In genomic region chr2:67463810-67464209, GRCh38 we compare ENCODE assay signal across 11 cellular contexts.
DNase-seq lines count a peak whose midpoint lies in the region; ATAC-seq and TF ChIP-seq lines count a peak whose summit lies in the region.
"Had no signal": no experiment of that assay in that cellular context is flagged by ENCODE, and none has a peak within 500 bp of the region (broad histone marks: within the 10 kb centered on the region; RNA-seq: fewer than 3 reads in every experiment).

No MANE protein-coding gene starts in this region.

- in situ Hi-C loops in mammary epithelial cell (cut with MboI; ENCODE audit: low sequenced_read_pairs in 2 of 2): loop anchor here in 1 of 2 donors (25.0 kb wide), 2 partner anchors 202 to 1027 kb away; partner anchors contain the start of gene MEIS1
- in situ Hi-C loops in transverse colon (cut with MboI; ENCODE audit: low pct_ligation_motif_present in 1 of 4, low pct_unique_long_range_greater_than_20kb in 1 of 4, low sequenced_read_pairs in 3 of 4): no loop called here

- no peaks in the 10 kb centered on the region for H4K20me1 ChIP-seq in mammary epithelial cell (ENCODE audit: insufficient read depth, low read length)
- no peaks in the 10 kb centered on the region for H4K20me1 ChIP-seq in smooth muscle cell (ENCODE audit: low read depth)

- no peaks in the 10 kb centered on the region for H3F3A ChIP-seq in smooth muscle cell (ENCODE audit: low read depth)

- no peak for TF ChIP-seq EP300 in transverse colon (IDR thresholded peaks at IDR 0.05; ENCODE audit: low read depth)

- no TSS peak for BruUV-seq in mammary epithelial cell (replicated peaks; lab: Mats Ljungman, UMichigan)

- H3K9ac ChIP-seq in mammary epithelial cell (ENCODE audit: insufficient read depth, low read length) (peak overlapping the region; percentile 39), smooth muscle cell (ENCODE audit: low read depth) (peak overlapping the region; percentile 49)

- no peaks in the 10 kb centered on the region for H3K79me2 ChIP-seq in mammary epithelial cell (ENCODE audit: insufficient read depth, low read length)
- H3K79me2 ChIP-seq in smooth muscle cell (ENCODE audit: low read depth): no peaks in the 10 kb centered on the region

- no peak for ATAC-seq in right lobe of liver

- whole genome bisulfite sequencing in mammary epithelial cell (ENCODE audit: low coverage, missing lambda C conversion rate): 0% methylated on average over 5 of the region's 5 CpGs
- 53% methylated on average over 5 of the region's 5 CpGs for WGBS in smooth muscle cell (ENCODE audit: low lambda C conversion rate)
- 88% methylated on average over 5 of the region's 5 CpGs; no CpG with 5 or more reads in 1 of the 2 donors for WGBS in transverse colon (ENCODE audit: low coverage in 1 of 2), 2 donors
- 88% methylated on average over 5 of the region's 5 CpGs for WGBS in right lobe of liver (ENCODE audit: insufficient coverage, low coverage, low lambda C conversion rate, missing lambda C conversion rate)

- no peak overlapping the region for H3K4me2 ChIP-seq in mammary epithelial cell (ENCODE audit: insufficient read depth, low read depth, low read length)
- H3K4me2 ChIP-seq in smooth muscle cell: no peak overlapping the region

- H2AFZ ChIP-seq in mammary epithelial cell (ENCODE audit: low read depth, low read length): no peak overlapping the region
- H2AFZ ChIP-seq in smooth muscle cell (ENCODE audit: low read depth): no peak overlapping the region

- peak; percentile 5 for DNase-seq in DMS79 (lab: John Stamatoyannopoulos, UW)
- no peak for DNase-seq in DMS79 treated with DMSO at 0.1 percent for 48 hours (lab: John Stamatoyannopoulos, UW)
- peak; percentile 37 for DNase-seq in NCI-H510A treated with DMSO at 0.1 percent for 48 hours (lab: John Stamatoyannopoulos, UW)
- DNase-seq in mammary epithelial cell: peak; percentile 99
- no peak for DNase-seq in smooth muscle cell (lab: John Stamatoyannopoulos, UW; ENCODE audit: unreplicated experiment)
- no peak for DNase-seq in transverse colon
- no peak for DNase-seq in right lobe of liver
- no peak for DNase-seq in inferior parietal cortex (ENCODE audit: extremely low spot score)
- DNase-seq: 8988T, brain microvascular endothelial cell, foreskin fibroblast had no signal

- no peak overlapping the region for H3K4me3 ChIP-seq in mammary epithelial cell (replicated peaks in 1 of 3; ENCODE audit: insufficient read depth in 1 of 3, low read depth in 2 of 3, low read length in 3 of 3)
- H3K4me3 ChIP-seq in smooth muscle cell: no peak overlapping the region
- no peak overlapping the region for H3K4me3 ChIP-seq in transverse colon
- no peak overlapping the region for H3K4me3 ChIP-seq in right lobe of liver

- H3K36me3 ChIP-seq in mammary epithelial cell (ENCODE audit: insufficient read depth, low read length): no peaks in the 10 kb centered on the region
- no peaks in the 10 kb centered on the region for H3K36me3 ChIP-seq in smooth muscle cell (ENCODE audit: low read depth)
- no peaks in the 10 kb centered on the region for H3K36me3 ChIP-seq in transverse colon
- no peaks in the 10 kb centered on the region for H3K36me3 ChIP-seq in right lobe of liver
- H3K36me3 ChIP-seq: brain microvascular endothelial cell had no signal

- CTCF ChIA-PET in mammary epithelial cell (lab: Charles Lee; ENCODE audit: low non-redundant PET): interaction anchor here (0.6 to 0.7 kb wide), 2 partner anchors 12 to 17 kb away, joined by 4 to 8 read pairs; no protein-coding TSS in a partner anchor

- no peaks in the 10 kb centered on the region for H3K9me3 ChIP-seq in mammary epithelial cell (replicated peaks; ENCODE audit: insufficient read depth, low read length)
- no peaks in the 10 kb centered on the region for H3K9me3 ChIP-seq in smooth muscle cell (replicated peaks; ENCODE audit: low read depth)
- H3K9me3 ChIP-seq in transverse colon: no peaks in the 10 kb centered on the region
- no peaks in the 10 kb centered on the region for H3K9me3 ChIP-seq in right lobe of liver

- dilution Hi-C loops in mammary epithelial cell (cut with HindIII; ENCODE audit: low sequenced_read_pairs): no loop called here

- TF ChIP-seq POLR2A in transverse colon (IDR thresholded peaks at IDR 0.05) (no peak), right lobe of liver (IDR thresholded peaks at IDR 0.05) (no peak)

- H3K27me3 ChIP-seq in mammary epithelial cell (ENCODE audit: insufficient read depth, low read length): no peaks in the 10 kb centered on the region
- H3K27me3 ChIP-seq in smooth muscle cell (ENCODE audit: low read depth): no peaks in the 10 kb centered on the region
- no peaks in the 10 kb centered on the region for H3K27me3 ChIP-seq in transverse colon
- no peaks in the 10 kb centered on the region for H3K27me3 ChIP-seq in right lobe of liver
- H3K27me3 ChIP-seq: brain microvascular endothelial cell had no signal

- H3K27ac ChIP-seq in mammary epithelial cell (ENCODE audit: insufficient read depth, low read depth, low read length): peak overlapping the region; percentile 90
- H3K27ac ChIP-seq in smooth muscle cell (ENCODE audit: low read depth): peak overlapping the region; percentile 81
- H3K27ac ChIP-seq in transverse colon: no peak overlapping the region
- no peak overlapping the region for H3K27ac ChIP-seq in right lobe of liver
- H3K27ac ChIP-seq: brain microvascular endothelial cell had no signal

- H3K4me1 ChIP-seq in mammary epithelial cell (ENCODE audit: insufficient read depth, low read length) (peaks cover 36% of the 10 kb centered on the region), smooth muscle cell (ENCODE audit: low read depth) (no peaks in the 10 kb centered on the region), transverse colon (no peaks in the 10 kb centered on the region), right lobe of liver (no peaks in the 10 kb centered on the region)

- no peak for TF ChIP-seq CTCF in mammary epithelial cell (conservative IDR thresholded peaks at IDR 0.05 in 1 of 2, IDR thresholded peaks at IDR 0.05 in 1 of 2; ENCODE audit: extremely low read depth in 1 of 2, insufficient read depth in 1 of 2, low read depth in 1 of 2, low read length in 2 of 2)
- TF ChIP-seq CTCF in smooth muscle cell (IDR thresholded peaks at IDR 0.05; ENCODE audit: borderline replicate concordance, insufficient read depth, poor library complexity, severe bottlenecking): no peak
- TF ChIP-seq CTCF in transverse colon (IDR thresholded peaks at IDR 0.05): no peak
- no peak for TF ChIP-seq CTCF in right lobe of liver (IDR thresholded peaks at IDR 0.05)

- intact Hi-C loops in mammary epithelial cell (cut with micrococcal nuclease): loop anchor here (1.0 to 5.0 kb wide), 5 partner anchors 13 to 207 kb away; partner anchors contain the start of gene ETAA1
- intact Hi-C loops in transverse colon (cut with DNase I; ENCODE audit: low total_unique reads): no loop called here
- intact Hi-C loops in right lobe of liver (cut with DNase I): no loop called here

Comparison
In these comparisons a context has a peak if more than half of its experiments do, and no peak if none do; other contexts are left out.
1. DNase-seq: peak in DMS79 (single experiment), NCI-H510A treated with DMSO at 0.1 percent for 48 hours (single experiment) and mammary epithelial cell (single experiment); none in DMS79 treated with DMSO at 0.1 percent for 48 hours (single experiment), smooth muscle cell (single experiment), transverse colon (single experiment), right lobe of liver (0 of 3) and inferior parietal cortex (single experiment).
2. H3K27ac ChIP-seq: peak in mammary epithelial cell (single experiment) and smooth muscle cell (single experiment); none in transverse colon (0 of 4) and right lobe of liver (0 of 3).